In genomic region chr12:24901975-24902461, GRCh38 we compare ENCODE assay signal across 9 cellular contexts. TPM values are rescaled to one million over a fixed set of nuclear protein-coding genes. Genes with fewer than 3 reads are reported as not detected.
A peak's percentile ranks its signal among the peaks of the same experiment; 100 is the strongest.
DNase-seq lines count a peak whose midpoint lies in the region; FAIRE-seq and TF ChIP-seq lines count a peak whose summit lies in the region.
"Had no signal": no experiment of that assay in that cellular context is flagged by ENCODE, and none has a peak within 500 bp of the region (broad histone marks: within the 10 kb centered on the region; RNA-seq: fewer than 3 reads in every experiment).

No MANE protein-coding gene starts in this region.

- H3K79me2 ChIP-seq in H1 (ENCODE audit: control insufficient read depth in 1 of 2, insufficient read depth in 2 of 2, low read length in 2 of 2), result peaks cover 0 to 64% of the 10 kb centered on the region in 2 experiments; a peak in 2 of 4 replicates

- 0 out of 2 replicates have a peak overlapping the region, but pooled peaks have one; percentile 73 for H4K8ac ChIP-seq in H1 (ENCODE audit: extremely low read depth, insufficient read depth, low read length)

- H3K4ac ChIP-seq in H1 (replicated peaks; ENCODE audit: insufficient read length, low read depth, low read length), result no peak overlapping the region

- no peaks in the 10 kb centered on the region for H3K27me3 Mint-ChIP-seq in MCF 10A (ENCODE audit: insufficient read depth, unreplicated experiment)

- no peak overlapping the region for H3K27ac Mint-ChIP-seq in MCF 10A (ENCODE audit: low read depth, unreplicated experiment)

- 6% methylated on average over 23 of the region's 23 CpGs; no CpG with 5 or more reads in 1 of the 2 experiments for WGBS in H1 (ENCODE audit: extremely low coverage in 1 of 2, insufficient coverage in 1 of 2, insufficient read length in 1 of 2, insufficient replicate concordance in 2 of 2, low coverage in 1 of 2, low lambda C conversion rate in 2 of 2, missing lambda C conversion rate in 1 of 2), 2 experiments

- no peak overlapping the region for H2BK120ac ChIP-seq in H1 (replicated peaks; ENCODE audit: low read depth, low read length)

- TF ChIP-seq CTCF in breast epithelium (IDR thresholded peaks at IDR 0.05), result no peak
- TF ChIP-seq CTCF in MCF 10A (IDR thresholded peaks at IDR 0.05; ENCODE audit: unreplicated experiment), result no peak
- TF ChIP-seq CTCF in H1 (IDR thresholded peaks at IDR 0.05; ENCODE audit: control extremely low read depth in 1 of 3, insufficient read depth in 1 of 3, low read depth in 1 of 3, low read length in 3 of 3), result no peak
- TF ChIP-seq CTCF in vagina (IDR thresholded peaks at IDR 0.05), result no peak

- no peaks in the 10 kb centered on the region for H3K9me3 ChIP-seq in breast epithelium
- H3K9me3 ChIP-seq in H1 (ENCODE audit: insufficient read depth in 2 of 2, low read depth in 1 of 2, low read length in 1 of 2), result no peaks in the 10 kb centered on the region
- no peaks in the 10 kb centered on the region for H3K9me3 ChIP-seq in mononuclear cell (ENCODE audit: low read depth, low read length)
- no peaks in the 10 kb centered on the region for H3K9me3 ChIP-seq in vagina

- H3K4me2 ChIP-seq in H1 (ENCODE audit: insufficient read depth in 1 of 2, low read depth in 2 of 2, low read length in 2 of 2), result peak overlapping the region; percentile 70 to 77

- FAIRE-seq in H1 (lab: Jason Lieb, UNC), result no peak

- H3K27ac ChIP-seq in breast epithelium (no peak overlapping the region), H1 (ENCODE audit: low read depth, low read length) (no peak overlapping the region), vagina (no peak overlapping the region)

- H3K9me3 Mint-ChIP-seq in MCF 10A (ENCODE audit: unreplicated experiment), result no peaks in the 10 kb centered on the region

- peaks cover 19% of the 10 kb centered on the region for H3K23me2 ChIP-seq in H1 (ENCODE audit: low read depth, low read length)

- H4K5ac ChIP-seq in H1 (ENCODE audit: insufficient read length, low read depth, low read length), result no peak overlapping the region

- peak overlapping the region; percentile 3; the same call in 1 of the 2 replicates for H2AFZ ChIP-seq in H1 (ENCODE audit: low read length)

- TF ChIP-seq POLR2A in breast epithelium (IDR thresholded peaks at IDR 0.05) (no peak), H1 (IDR thresholded peaks at IDR 0.05; ENCODE audit: control extremely low read depth in 1 of 2, low read depth in 2 of 2, low read length in 2 of 2) (no peak), vagina (IDR thresholded peaks at IDR 0.05) (no peak)

- H2BK5ac ChIP-seq in H1 (ENCODE audit: low read depth, low read length), result 0 out of 2 replicates have a peak overlapping the region, but pooled peaks have one; percentile 20

- intact Hi-C loops in breast epithelium (cut with DNase I; ENCODE audit: low total_unique reads) (no loop called here), MCF 10A (cut with micrococcal nuclease) (no loop called here), vagina (cut with DNase I) (no loop called here)

- H3K27me3 ChIP-seq in breast epithelium, result peaks cover 0 to 23% of the 10 kb centered on the region in 2 donors
- H3K27me3 ChIP-seq in H1 (replicated peaks in 1 of 4; ENCODE audit: control insufficient read depth in 3 of 4, extremely low read depth in 1 of 4, insufficient read depth in 3 of 4, low read length in 3 of 4), result no peaks in the 10 kb centered on the region
- peaks cover 11% of the 10 kb centered on the region for H3K27me3 ChIP-seq in mononuclear cell (ENCODE audit: insufficient read depth, low read length)
- no peaks in the 10 kb centered on the region for H3K27me3 ChIP-seq in vagina

- H3K36me3 ChIP-seq in breast epithelium (no peaks in the 10 kb centered on the region), H1 (ENCODE audit: control insufficient read depth in 2 of 4, insufficient read depth in 4 of 4, low read length in 3 of 4) (peaks cover 0 to 18% (median 0%) of the 10 kb centered on the region in 4 experiments; a peak in 2 of 8 replicates), vagina (no peaks in the 10 kb centered on the region)

- peaks cover 3 to 7% of the 10 kb centered on the region in 2 experiments for H4K20me1 ChIP-seq in H1 (replicated peaks in 1 of 2; ENCODE audit: control insufficient read depth in 1 of 2, insufficient read depth in 2 of 2, low read length in 2 of 2)

- TF ChIP-seq EP300 in H1 (IDR thresholded peaks at IDR 0.05; ENCODE audit: borderline replicate concordance in 1 of 2, low read depth in 2 of 2, low read length in 2 of 2), result no peak

- DNase-seq in breast epithelium (ENCODE audit: low spot score in 2 of 2) (no peak), MCF 10A (ENCODE audit: unreplicated experiment) (no peak), H1 (ENCODE audit: low read depth in 1 of 2, low spot score in 2 of 2) (peak in 1 of 2 experiments; percentile 75), vagina (ENCODE audit: extremely low spot score in 2 of 2) (no peak), NCI-H2029 (lab: John Stamatoyannopoulos, UW) (no peak), AML-193 (lab: John Stamatoyannopoulos, UW) (no peak)
- DNase-seq in stimulated activated CD4-positive, alpha-beta T cell treated with anti-CD3 and anti-CD28 coated beads, Interleukin-4, amount 100 ng/mL, for 4 hours, result no peak

- no peak overlapping the region for H3K4me3 Mint-ChIP-seq in MCF 10A (ENCODE audit: unreplicated experiment)

- H4K91ac ChIP-seq in H1 (replicated peaks; ENCODE audit: insufficient read length, low read length), result peak overlapping the region; percentile 50

- H2AK5ac ChIP-seq in H1 (ENCODE audit: low read depth, low read length), result no peak overlapping the region

- H3K79me1 ChIP-seq in H1 (ENCODE audit: low read depth, low read length), result peaks cover under 1% of the 10 kb centered on the region; the same call in 1 of the 2 replicates

- H2BK15ac ChIP-seq in H1 (ENCODE audit: low read length), result no peak overlapping the region

- no peak overlapping the region for H3K14ac ChIP-seq in H1 (ENCODE audit: insufficient read length)

- no peak overlapping the region for H3K23ac ChIP-seq in H1 (ENCODE audit: insufficient read length)

- no peak for TF ChIP-seq RAD21 in H1 (IDR thresholded peaks at IDR 0.05 in 1 of 2, conservative IDR thresholded peaks at IDR 0.05 in 1 of 2; ENCODE audit: low read depth in 2 of 2, low read length in 2 of 2)

- no peak overlapping the region for H2BK12ac ChIP-seq in H1 (ENCODE audit: low read depth, low read length)

- H3K36me3 Mint-ChIP-seq in MCF 10A (ENCODE audit: insufficient read depth, unreplicated experiment), result no peaks in the 10 kb centered on the region

- no TSS peak for BruUV-seq in MCF 10A (replicated peaks; lab: Mats Ljungman, UMichigan)

- CTCF ChIA-PET in MCF 10A (lab: Yijun Ruan, JAX) (no interaction called here), H1 (lab: Charles Lee; ENCODE audit: partially characterized antibody) (no interaction called here)

- peaks cover 12% of the 10 kb centered on the region for H3K4me1 Mint-ChIP-seq in MCF 10A (ENCODE audit: insufficient read depth, unreplicated experiment)

- peak overlapping the region; percentile 90 for H3K18ac ChIP-seq in H1 (ENCODE audit: extremely low read depth, low read length)

- H3K4me1 ChIP-seq in breast epithelium (no peaks in the 10 kb centered on the region), H1 (replicated peaks in 1 of 4; ENCODE audit: control insufficient read depth in 3 of 4, insufficient read depth in 4 of 4, low read length in 3 of 4) (peaks cover 0 to 18% (median 14%) of the 10 kb centered on the region in 4 experiments; a peak in 4 of 7 replicates), mononuclear cell (ENCODE audit: insufficient read depth, low read length) (peaks cover 52% of the 10 kb centered on the region), vagina (peaks cover 19% of the 10 kb centered on the region)

- H3K4me3 ChIP-seq in breast epithelium (peak overlapping the region; percentile 57 to 66 (median 61)), H1 (ENCODE audit: extremely low read depth in 1 of 4, insufficient read depth in 2 of 4, low read depth in 3 of 4, low read length in 4 of 4) (peak overlapping the region; percentile 43 to 71 (median 62)), mononuclear cell (ENCODE audit: low read length) (peak overlapping the region; percentile 43), vagina (peak overlapping the region; percentile 53 to 56)
- H3K4me3 ChIP-seq: SK-N-MC had no signal

- H3K9ac ChIP-seq in H1 (replicated peaks in 1 of 4; ENCODE audit: extremely low read depth in 1 of 4, low read depth in 3 of 4, low read length in 3 of 4), result peak overlapping the region in 3 of 4 experiments; percentile 46 to 62 (median 61); a peak in 5 of 7 replicates

- POLR2A ChIA-PET in MCF 10A (lab: Yijun Ruan, JAX), result no interaction called here
- POLR2A ChIA-PET in H1 (lab: Charles Lee; ENCODE audit: partially characterized antibody), result interaction anchor here (1.7 to 2.4 kb wide), 3 partner anchors 11 to 46 kb away, joined by 4 to 27 read pairs (median 21); partner anchors contain the start of gene BCAT1

- H2BK20ac ChIP-seq in H1 (ENCODE audit: low read length), result no peak overlapping the region

- no peak overlapping the region for H3K56ac ChIP-seq in H1 (replicated peaks; ENCODE audit: insufficient read length, low read depth, low read length)

TF ChIP-seq in H1, 55 proteins besides CTCF, POLR2A, EP300 and RAD21 (continues in another document):
- TF ChIP-seq TEAD4 (IDR thresholded peaks at IDR 0.05; ENCODE audit: low read depth, low read length) (no peak), HDAC6 (IDR thresholded peaks at IDR 0.05; ENCODE audit: low read depth, low read length) (no peak), E2F6 (IDR thresholded peaks at IDR 0.05) (0 out of 2 replicates have a peak, but pooled peaks have one; percentile 15), BCL11A (IDR thresholded peaks at IDR 0.05; ENCODE audit: low read depth in 2 of 2, low read length in 2 of 2) (no peak), CTBP2 (IDR thresholded peaks at IDR 0.05; ENCODE audit: borderline replicate concordance, insufficient read depth, insufficient read length, low read length) (no peak)

RNA-seq across cellular contexts. Expression of gene BCAT1, which starts 46.9 kb away (rescaled TPM):
- total RNA-seq in breast epithelium (10 to 100 TPM in 2 of 3 donors, 1 to 10 TPM in 1; 8.8 to 35.8 (median 12.1) TPM), MCF 10A (2022) (0.12 and 0.20 TPM in 2 replicates), mononuclear cell (6.5 TPM), vagina (20.6 TPM)
- total RNA-seq in H1 (2021; fragmentation: NEBNext Ultra II Directional; extraction: Animal tissue kit (Norgen Biotek cat#: 25700)), result 256 and 263 TPM in 2 replicates
- polyA plus RNA-seq in H1 (2011; rRNA removed), result 16.0 and 19.7 TPM in 2 replicates
- 23.2 TPM for polyA plus RNA-seq in H1 (2011; cell fraction: cytosol; rRNA removed)
- 32.6 TPM for polyA plus RNA-seq in H1 (2011; cell fraction: nucleus; rRNA removed)
- polyA plus RNA-seq in H1 (2012, experiment 1 of 2), result 67.2 to 119 TPM (median 97.2 TPM) in 4 replicates
- polyA plus RNA-seq in H1 (2012, experiment 2 of 2), result 9.2 TPM
- 131 TPM for polyA plus RNA-seq in H1 (2013, experiment 1 of 2)
- polyA plus RNA-seq in H1 (2013, experiment 2 of 2), result 113 TPM
- polyA minus RNA-seq in H1 (2011; rRNA and poly(A)+ RNA removed), result 84.4 and 126 TPM in 2 replicates
- polyA minus RNA-seq in H1 (2011; cell fraction: cytosol; rRNA and poly(A)+ RNA removed), result 64.7 TPM
- 186 TPM for polyA minus RNA-seq in H1 (2011; cell fraction: nucleus; rRNA and poly(A)+ RNA removed)
